In the genomic region with DNA sequence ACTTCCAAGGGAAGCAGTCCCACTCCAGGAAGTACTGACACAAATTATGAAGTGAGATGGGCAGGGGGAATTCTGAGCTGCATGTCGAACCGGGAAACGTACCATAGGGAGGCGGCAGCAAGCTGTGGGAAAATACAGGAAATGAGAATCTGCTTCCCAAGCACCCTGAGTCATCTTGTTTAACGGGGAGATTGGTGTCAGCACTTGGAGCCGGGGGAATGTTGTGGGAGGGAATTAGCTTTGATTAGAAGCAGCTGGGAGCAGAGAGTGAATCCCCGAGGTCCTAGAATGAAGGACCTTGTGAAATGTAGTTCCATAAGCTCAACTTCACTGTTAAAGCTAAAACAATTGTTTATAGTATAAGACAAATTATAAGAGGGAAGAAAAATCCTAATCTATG, we compare ENCODE assay signal across 9 cellular contexts.
A peak's percentile ranks its signal among the peaks of the same experiment; 100 is the strongest.
DNase-seq lines count a peak whose midpoint lies in the region; ATAC-seq and TF ChIP-seq lines count a peak whose summit lies in the region.
"Had no signal": no experiment of that assay in that cellular context is flagged by ENCODE, and none has a peak within 500 bp of the region (broad histone marks: within the 10 kb centered on the region; RNA-seq: fewer than 3 reads in every experiment).

No MANE protein-coding gene starts in this region.

- H3K4me3 ChIP-seq in AG04449 (ENCODE audit: low read depth, low read length) (peak overlapping the region; percentile 29; the same call in 1 of the 2 replicates), PC-9 (no peak overlapping the region; the same call in 1 of the 2 replicates), esophagus muscularis mucosa (peak overlapping the region in 1 of 4 donors; percentile 17), mucosa of descending colon (no peak overlapping the region)

- ATAC-seq in mucosa of descending colon = peak; percentile 54
- ATAC-seq in HG02852 (IDR thresholded peaks at IDR 0.05; ENCODE audit: unreplicated experiment) = no peak

- H2AFZ ChIP-seq in PC-9 = no peak overlapping the region

- intact Hi-C loops in PC-9 (cut with micrococcal nuclease; ENCODE audit: unreplicated experiment) = no loop called here
- intact Hi-C loops in esophagus muscularis mucosa (cut with DNase I) = no loop called here
- intact Hi-C loops in mucosa of descending colon (cut with DNase I, micrococcal nuclease) = no loop called here

- H3K9me3 ChIP-seq in PC-9 (ENCODE audit: insufficient read depth, low read depth) (no peaks in the 10 kb centered on the region), esophagus muscularis mucosa (no peaks in the 10 kb centered on the region), mucosa of descending colon (no peaks in the 10 kb centered on the region)

- H3K4me1 ChIP-seq in PC-9 (replicated peaks; ENCODE audit: insufficient read depth) (peaks cover 21% of the 10 kb centered on the region), esophagus muscularis mucosa (peaks cover 5 to 18% (median 9%) of the 10 kb centered on the region in 4 donors), mucosa of descending colon (ENCODE audit: low read depth) (no peaks in the 10 kb centered on the region)

- H3K27ac ChIP-seq in PC-9 = peak overlapping the region; percentile 97
- H3K27ac ChIP-seq in esophagus muscularis mucosa (replicated peaks in 1 of 4) = peak overlapping the region; percentile 54 to 73 (median 68)

- BruUV-seq in PC-9 (replicated peaks; lab: Mats Ljungman, UMichigan) = no TSS peak

- TF ChIP-seq POLR2A in esophagus muscularis mucosa (IDR thresholded peaks at IDR 0.05; ENCODE audit: low read depth) = no peak

- WGBS in esophagus muscularis mucosa = 11% methylated on average over 7 of the region's 7 CpGs

- H3K27me3 ChIP-seq in PC-9 (ENCODE audit: insufficient read depth, low read depth) = no peaks in the 10 kb centered on the region
- H3K27me3 ChIP-seq in esophagus muscularis mucosa = peaks cover 0 to 16% (median 2%) of the 10 kb centered on the region in 4 donors

- peak; percentile 90 for DNase-seq in AG04449 (ENCODE audit: low read depth, low spot score)
- peak; percentile 50 to 66 for DNase-seq in PC-9
- no peak for DNase-seq in esophagus muscularis mucosa (ENCODE audit: extremely low spot score)
- DNase-seq in mucosa of descending colon = peak in 1 of 3 donors; percentile 21
- no peak for DNase-seq in C1 segment of cervical spinal cord (lab: John Stamatoyannopoulos, UW)
- DNase-seq in NOMO-1 treated with dmso at 0.1 percent for 144 hours (lab: John Stamatoyannopoulos, UW; ENCODE audit: unreplicated experiment) = no peak
- DNase-seq in OCI-M1 (lab: John Stamatoyannopoulos, UW) = no peak
- DNase-seq: CD4-positive, CD25-positive, alpha-beta regulatory T cell had no signal

- H3K4me2 ChIP-seq in PC-9 = peak overlapping the region; percentile 59

- peaks cover 14% of the 10 kb centered on the region; the same call in 1 of the 2 replicates for H3F3A ChIP-seq in PC-9 (ENCODE audit: insufficient read depth, low read depth)

- no peak for TF ChIP-seq EP300 in esophagus muscularis mucosa (IDR thresholded peaks at IDR 0.05)

- no peaks in the 10 kb centered on the region for H3K9me2 ChIP-seq in PC-9 (ENCODE audit: insufficient read depth)

- H3K79me2 ChIP-seq in PC-9 (ENCODE audit: low read depth) = no peaks in the 10 kb centered on the region

- CTCF ChIA-PET in AG04449 (lab: Yijun Ruan, JAX) = interaction anchor here (1.2 to 2.8 kb wide), 5 partner anchors 9 to 126 kb away, joined by 3 to 9 read pairs (median 4); no protein-coding TSS in a partner anchor
- CTCF ChIA-PET in PC-9 (lab: Charles Lee) = interaction anchor here (0.7 to 1.4 kb wide), 2 partner anchors 62 to 345 kb away, joined by 3 to 4 read pairs; no protein-coding TSS in a partner anchor

- H4K20me1 ChIP-seq in PC-9 (ENCODE audit: insufficient read depth) = no peaks in the 10 kb centered on the region

- TF ChIP-seq CTCF in AG04449 (IDR thresholded peaks at IDR 0.05; ENCODE audit: insufficient read depth, low read length, missing control alignments) (peak; percentile 59), PC-9 (conservative IDR thresholded peaks at IDR 0.05) (peak; percentile 30; the same call in 1 of the 2 replicates), esophagus muscularis mucosa (IDR thresholded peaks at IDR 0.05) (no peak), mucosa of descending colon (IDR thresholded peaks at IDR 0.05) (no peak)

- H3K36me3 ChIP-seq in PC-9 (ENCODE audit: low read depth) (no peaks in the 10 kb centered on the region), esophagus muscularis mucosa (no peaks in the 10 kb centered on the region), mucosa of descending colon (ENCODE audit: low read depth) (no peaks in the 10 kb centered on the region)

- POLR2A ChIA-PET in AG04449 (lab: Yijun Ruan, JAX) (interaction anchor here (1.2 kb wide), 1 partner anchor 27 kb away, joined by 3 read pairs; no protein-coding TSS in a partner anchor), PC-9 (lab: Charles Lee; ENCODE audit: unreplicated experiment) (interaction anchor here (0.6 to 1.5 kb wide), 4 partner anchors 16 to 30 kb away, joined by 3 to 22 read pairs (median 5); no protein-coding TSS in a partner anchor)

Comparison
In these comparisons a context has a peak if more than half of its experiments do, and no peak if none do; other contexts are left out.
1. DNase-seq: peak in AG04449 (single experiment) and PC-9 (2 of 2); none in esophagus muscularis mucosa (single experiment), C1 segment of cervical spinal cord (0 of 14), NOMO-1 treated with dmso at 0.1 percent for 144 hours (single experiment) and OCI-M1 (single experiment).
2. CTCF ChIP-seq: peak in AG04449 (single experiment) and PC-9 (single experiment); none in esophagus muscularis mucosa (0 of 3) and mucosa of descending colon (single experiment).